ENCODE assay signal across 1 cellular context in genomic region chr13:28136916-28137315, GRCh38.
TF ChIP-seq lines count a peak whose summit lies in the region.

No MANE protein-coding gene starts in this region.

TF ChIP-seq in HepG2, 621 proteins besides CTCF, POLR2A, EP300 and RAD21:
- TF ChIP-seq ZBTB40 (IDR thresholded peaks at IDR 0.05): peak; percentile 54
- TF ChIP-seq ZBTB40 (CRISPR knock-in tag; IDR thresholded peaks at IDR 0.05): peak; percentile 94
- TF ChIP-seq TOE1 (CRISPR knock-in tag; IDR thresholded peaks at IDR 0.05): no peak
